ENCODE assay signal across 9 cellular contexts in the genomic region with DNA sequence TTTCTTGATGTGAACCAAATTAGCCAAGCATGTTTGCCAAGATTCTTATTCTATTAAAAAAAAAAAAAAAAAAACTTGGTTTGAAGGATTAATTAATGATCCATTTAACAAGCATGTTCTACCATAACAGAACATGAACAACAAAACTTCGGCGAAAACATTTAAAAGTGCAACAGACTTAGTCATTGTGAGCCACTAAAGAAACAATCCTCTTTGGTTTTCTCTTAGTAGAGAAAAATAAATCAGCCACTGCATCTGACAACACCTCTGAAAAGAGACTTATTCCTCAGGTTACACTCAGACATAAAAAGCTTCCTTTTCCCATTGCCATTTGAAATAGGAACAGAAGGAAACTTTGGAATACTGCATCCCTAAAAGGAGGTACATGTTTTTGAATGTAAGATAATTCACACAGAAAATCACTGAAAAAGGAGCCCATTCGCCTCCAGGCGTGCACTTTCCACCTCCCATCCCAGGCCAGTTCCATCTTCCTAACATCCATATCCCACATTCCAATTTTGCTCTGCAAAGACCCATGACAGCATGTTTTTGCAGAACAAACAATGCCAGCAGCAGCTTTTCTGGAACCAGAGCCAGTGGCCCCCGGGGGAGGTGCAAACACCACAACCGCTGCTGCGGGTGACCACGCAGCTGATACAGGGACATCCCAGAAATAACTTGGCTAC.
A peak's percentile ranks its signal among the peaks of the same experiment; 100 is the strongest.
DNase-seq lines count a peak whose midpoint lies in the region; ATAC-seq and TF ChIP-seq lines count a peak whose summit lies in the region.
"Had no signal": no experiment of that assay in that cellular context is flagged by ENCODE, and none has a peak within 500 bp of the region (broad histone marks: within the 10 kb centered on the region; RNA-seq: fewer than 3 reads in every experiment).

No MANE protein-coding gene starts in this region.

- no peak overlapping the region for H3K4me3 ChIP-seq in psoas muscle

- H3K9me3 Mint-ChIP-seq in WTC11 = no peaks in the 10 kb centered on the region

- H3K27me3 ChIP-seq in psoas muscle (ENCODE audit: insufficient read depth in 3 of 3, low read length in 2 of 3) = no peaks in the 10 kb centered on the region

- peaks cover 46% of the 10 kb centered on the region for H3K4me1 Mint-ChIP-seq in WTC11

- no peak overlapping the region for H3K27ac ChIP-seq in psoas muscle

- peaks cover 2 to 54% of the 10 kb centered on the region in 2 donors for H3K36me3 ChIP-seq in psoas muscle (ENCODE audit: insufficient read depth in 1 of 2, low read depth in 1 of 2)

- WGBS in psoas muscle, 3 donors = 30 to 45% (median 32%) methylated on average over 8 of the region's 8 CpGs

- peak overlapping the region; percentile 91 for H3K27ac Mint-ChIP-seq in WTC11

- peaks cover 34% of the 10 kb centered on the region for H3K4me1 ChIP-seq in psoas muscle

- no peak overlapping the region for H3K4me3 Mint-ChIP-seq in WTC11

- no peaks in the 10 kb centered on the region for H3K9me3 ChIP-seq in psoas muscle

- CTCF ChIA-PET in WTC11 (lab: Charles Lee) = interaction anchor here (0.8 to 2.5 kb wide), 3 partner anchors 71 to 352 kb away, joined by 3 to 20 read pairs (median 3); no protein-coding TSS in a partner anchor

- H3K27me3 Mint-ChIP-seq in WTC11 (ENCODE audit: low read depth) = no peaks in the 10 kb centered on the region

- DNase-seq in Caki2 (ENCODE audit: low read depth) (peak; percentile 47), WTC11 (ENCODE audit: low spot score) (no peak), globus pallidus (ENCODE audit: low spot score) (peak; percentile 38), psoas muscle (peak; percentile 63 to 72), SIG-M5 treated with dmso at 0.1 percent for 504 hours (lab: John Stamatoyannopoulos, UW; ENCODE audit: unreplicated experiment) (no peak), NCI-H82 treated with DMSO at 0.1 percent for 48 hours (lab: John Stamatoyannopoulos, UW; ENCODE audit: unreplicated experiment) (no peak)
- no peak for DNase-seq in activated CD4-positive, alpha-beta T cell treated with anti-CD3 and anti-CD28 coated beads for 48 hours
- DNase-seq in stimulated activated CD4-positive, alpha-beta T cell treated with anti-CD3 and anti-CD28 coated beads, Interleukin-15, amount 100 ng/mL, for 24 hours = no peak
- DNase-seq: NCI-H774 had no signal

- H3K36me3 Mint-ChIP-seq in WTC11 = peaks cover 73% of the 10 kb centered on the region

- intact Hi-C loops in psoas muscle (cut with DNase I) = no loop called here

- no peak for TF ChIP-seq CTCF in WTC11 (IDR thresholded peaks at IDR 0.05)
- TF ChIP-seq CTCF in psoas muscle (IDR thresholded peaks at IDR 0.05) = no peak

- no peak for ATAC-seq in WTC11
- ATAC-seq in psoas muscle = peak in 2 of 4 donors; percentile 32 to 47

- in situ Hi-C loops in Caki2 (cut with HindIII; ENCODE audit: low pct_unique_long_range_greater_than_20kb, low sequenced_read_pairs) = loop anchor here (10.0 kb wide), 1 partner anchor 58 kb away; no protein-coding TSS in a partner anchor

- POLR2A ChIA-PET in WTC11 (lab: Charles Lee) = interaction anchor here (1.4 kb wide), 1 partner anchor 43 kb away, joined by 3 read pairs; no protein-coding TSS in a partner anchor

TF ChIP-seq in WTC11, 78 proteins besides CTCF, POLR2A, EP300 and RAD21:
- TF ChIP-seq NR1H2 (CRISPR knock-in tag; IDR thresholded peaks at IDR 0.05) (no peak), JUN (CRISPR knock-in tag; IDR thresholded peaks at IDR 0.05) (no peak), ZNF423 (CRISPR knock-in tag; IDR thresholded peaks at IDR 0.05) (no peak)
- TF ChIP-seq, protein P1, sequence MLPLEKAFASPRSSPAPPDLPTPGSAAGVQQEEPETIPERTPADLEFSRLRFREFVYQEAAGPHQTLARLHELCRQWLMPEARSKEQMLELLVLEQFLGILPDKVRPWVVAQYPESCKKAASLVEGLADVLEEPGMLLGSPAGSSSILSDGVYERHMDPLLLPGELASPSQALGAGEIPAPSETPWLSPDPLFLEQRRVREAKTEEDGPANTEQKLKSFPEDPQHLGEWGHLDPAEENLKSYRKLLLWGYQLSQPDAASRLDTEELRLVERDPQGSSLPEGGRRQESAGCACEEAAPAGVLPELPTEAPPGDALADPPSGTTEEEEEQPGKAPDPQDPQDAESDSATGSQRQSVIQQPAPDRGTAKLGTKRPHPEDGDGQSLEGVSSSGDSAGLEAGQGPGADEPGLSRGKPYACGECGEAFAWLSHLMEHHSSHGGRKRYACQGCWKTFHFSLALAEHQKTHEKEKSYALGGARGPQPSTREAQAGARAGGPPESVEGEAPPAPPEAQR (CRISPR knock-in tag; IDR thresholded peaks at IDR 0.05) = no peak

Comparison
In these comparisons a context has a peak if more than half of its experiments do, and no peak if none do; other contexts are left out.
1. DNase-seq: peak in Caki2 (single experiment), globus pallidus (single experiment) and psoas muscle (2 of 2); none in WTC11 (single experiment), SIG-M5 treated with dmso at 0.1 percent for 504 hours (single experiment), activated CD4-positive, alpha-beta T cell treated with anti-CD3 and anti-CD28 coated beads for 48 hours (single experiment), NCI-H82 treated with DMSO at 0.1 percent for 48 hours (single experiment) and stimulated activated CD4-positive, alpha-beta T cell treated with anti-CD3 and anti-CD28 coated beads, Interleukin-15, amount 100 ng/mL, for 24 hours (single experiment).